ENCODE assay signal across 24 cellular contexts in the genomic region with DNA sequence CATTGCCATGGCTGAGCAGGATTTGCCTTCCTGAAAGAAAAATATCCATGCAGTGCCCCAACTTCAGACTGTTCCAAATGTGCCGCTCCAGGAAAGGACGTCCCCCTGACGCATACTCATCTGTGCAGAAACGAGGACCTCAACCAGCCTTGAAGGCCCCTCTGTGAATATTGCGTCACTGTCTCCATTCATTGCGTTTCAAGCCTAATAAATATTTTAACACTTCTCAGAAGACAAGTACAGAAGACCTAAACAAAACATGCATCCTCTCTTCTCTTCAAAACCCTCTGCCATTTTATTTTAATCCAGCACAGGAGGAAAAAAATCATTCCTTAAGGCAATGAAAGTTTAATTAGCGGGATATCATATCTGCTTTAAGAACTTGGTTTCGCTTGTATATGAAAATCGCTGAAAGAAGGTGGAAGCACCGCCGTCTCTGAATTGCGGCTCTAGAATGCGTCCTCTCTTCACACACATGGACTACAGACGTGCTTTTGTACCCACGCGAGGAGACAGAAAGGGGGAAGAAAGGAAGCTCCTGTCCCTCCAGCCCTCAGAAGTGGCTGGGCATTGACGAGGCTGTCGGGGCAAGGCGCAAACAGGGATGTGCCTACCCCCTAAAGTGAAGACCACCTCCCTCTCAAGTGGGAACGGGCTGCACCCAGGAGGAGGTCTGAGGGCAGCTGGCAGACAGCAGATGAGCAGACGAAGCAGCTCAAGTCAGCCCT. TPM values are rescaled to one million over a fixed set of nuclear protein-coding genes. Genes with fewer than 3 reads are reported as not detected.
DNase-seq lines count a peak whose midpoint lies in the region; ATAC-seq, FAIRE-seq and TF ChIP-seq lines count a peak whose summit lies in the region.
"Had no signal": no experiment of that assay in that cellular context is flagged by ENCODE, and none has a peak within 500 bp of the region (broad histone marks: within the 10 kb centered on the region; RNA-seq: fewer than 3 reads in every experiment).

No MANE protein-coding gene starts in this region.

- intact Hi-C loops in colonic mucosa (cut with DNase I) = no loop called here

- peak overlapping the region; percentile 33 for H3K4me3 Mint-ChIP-seq in activated T-cell treated with anti-CD3 and anti-CD28 coated beads, Interleukin-2, amount 50 U/mL, for 24 hours
- peak overlapping the region; percentile 34 to 84 (median 39) for H3K4me3 Mint-ChIP-seq in T-cell
- H3K4me3 Mint-ChIP-seq: brain, neural crest cell had no signal

- H2BK5ac ChIP-seq in trophoblast cell (ENCODE audit: low read depth, low read length, poor library complexity) = no peak overlapping the region

- H3K9me3 ChIP-seq in colonic mucosa = no peaks in the 10 kb centered on the region
- no peaks in the 10 kb centered on the region for H3K9me3 ChIP-seq in trophoblast cell (ENCODE audit: insufficient read depth, low read depth, low read length)
- H3K9me3 ChIP-seq: A549, BE2C, prostate gland, suprapubic skin had no signal

- H3K4me1 ChIP-seq in colonic mucosa = no peaks in the 10 kb centered on the region
- H3K4me1 ChIP-seq in trophoblast cell (ENCODE audit: control insufficient read depth in 1 of 2, insufficient read depth in 2 of 2, low read length in 2 of 2) = peaks cover 0 to 4% of the 10 kb centered on the region in 2 experiments
- H3K4me1 ChIP-seq: A549, BE2C had no signal

- H3K4me3 ChIP-seq in colonic mucosa (no peak overlapping the region), trophoblast cell (ENCODE audit: low read depth, low read length) (no peak overlapping the region)
- H3K4me3 ChIP-seq: A549, prostate gland, smooth muscle cell, suprapubic skin had no signal

- H3K18ac ChIP-seq in trophoblast cell (ENCODE audit: low read length) = no peak overlapping the region

- H3K79me1 ChIP-seq in trophoblast cell (ENCODE audit: low read length) = no peaks in the 10 kb centered on the region

- H3K36me3 Mint-ChIP-seq in activated T-cell treated with anti-CD3 and anti-CD28 coated beads, Interleukin-2, amount 50 U/mL, for 24 hours (ENCODE audit: low read depth) = peaks cover 96% of the 10 kb centered on the region
- H3K36me3 Mint-ChIP-seq in T-cell = peaks cover 41% of the 10 kb centered on the region
- H3K36me3 Mint-ChIP-seq: brain had no signal

- no peak overlapping the region for H4K12ac ChIP-seq in trophoblast cell (ENCODE audit: low read depth, low read length)

- peak overlapping the region; percentile 27 for H3K27ac ChIP-seq in colonic mucosa
- H3K27ac ChIP-seq in trophoblast cell (ENCODE audit: low read depth, low read length) = no peak overlapping the region
- H3K27ac ChIP-seq: A549, prostate gland, suprapubic skin had no signal

- H2BK120ac ChIP-seq in trophoblast cell (ENCODE audit: insufficient read depth, low read length, poor library complexity) = no peak overlapping the region

- no peak overlapping the region for H2AK5ac ChIP-seq in trophoblast cell (ENCODE audit: low read length)

- POLR2A ChIA-PET in T-cell (lab: Charles Lee) = interaction anchor here in 1 of 2 donors (0.6 kb wide), 1 partner anchor 760 kb away, joined by 3 read pairs; no protein-coding TSS in a partner anchor

- no peak for FAIRE-seq in GM12892 (lab: Jason Lieb, UNC)
- FAIRE-seq: A549, colon, D721Med, GM18507, RCC 7860 had no signal

- H3K27me3 Mint-ChIP-seq in activated T-cell treated with anti-CD3 and anti-CD28 coated beads, Interleukin-2, amount 50 U/mL, for 24 hours = no peaks in the 10 kb centered on the region
- no peaks in the 10 kb centered on the region for H3K27me3 Mint-ChIP-seq in T-cell

- ATAC-seq in T-cell (replicated peaks in 1 of 4) = peak in 1 of 4 experiments; percentile 8
- no peak for ATAC-seq in GM18502 (IDR thresholded peaks at IDR 0.05; ENCODE audit: poor library complexity, unreplicated experiment)
- no peak for ATAC-seq in GM19463 (IDR thresholded peaks at IDR 0.05; ENCODE audit: unreplicated experiment)
- ATAC-seq: A549, left ventricle myocardium superior had no signal

- no peaks in the 10 kb centered on the region for H3K9me3 Mint-ChIP-seq in activated T-cell treated with anti-CD3 and anti-CD28 coated beads, Interleukin-2, amount 50 U/mL, for 24 hours
- no peaks in the 10 kb centered on the region for H3K9me3 Mint-ChIP-seq in T-cell
- H3K9me3 Mint-ChIP-seq: brain, immature natural killer cell, neural crest cell had no signal

- H3K4me2 ChIP-seq in trophoblast cell (ENCODE audit: low read length) = no peak overlapping the region
- H3K4me2 ChIP-seq: A549, smooth muscle cell had no signal

- H3K9ac ChIP-seq in colonic mucosa (ENCODE audit: low read depth in 2 of 2, low read length in 2 of 2) (no peak overlapping the region), trophoblast cell (ENCODE audit: low read length) (peak overlapping the region; percentile 48)

- no peak overlapping the region for H4K8ac ChIP-seq in trophoblast cell (ENCODE audit: low read depth, low read length)

- H3K4ac ChIP-seq in trophoblast cell (ENCODE audit: low read depth, low read length) = no peak overlapping the region

- no peaks in the 10 kb centered on the region for H3K27me3 ChIP-seq in colonic mucosa
- no peaks in the 10 kb centered on the region for H3K27me3 ChIP-seq in trophoblast cell (ENCODE audit: insufficient read depth, low read length)
- H3K27me3 ChIP-seq: BE2C, suprapubic skin had no signal

- DNase-seq in activated T-cell treated with anti-CD3 and anti-CD28 coated beads, Interleukin-2, amount 50 U/mL, for 24 hours = no peak
- DNase-seq in activated T-cell treated with anti-CD3 and anti-CD28 coated beads for 4 hours (no peak), T-cell (peak in 10 of 34 experiments; percentile 11 to 47 (median 30)), colonic mucosa (no peak), trophoblast cell (no peak), GM12892 (ENCODE audit: insufficient read length) (no peak)
- DNase-seq: BE2C, immature natural killer cell, left ventricle myocardium superior, midbrain, NCI-H1417, NCI-H524 had no signal

- no peak overlapping the region for H2AFZ ChIP-seq in trophoblast cell (ENCODE audit: insufficient read depth, low read length, poor library complexity)

- CTCF ChIA-PET in T-cell (lab: Charles Lee) = interaction anchor here in 1 of 2 donors (0.7 kb wide), 1 partner anchor 37 kb away, joined by 7 read pairs; the partner anchor contains the start of gene RGS10

- H3K4me1 Mint-ChIP-seq in activated T-cell treated with anti-CD3 and anti-CD28 coated beads, Interleukin-2, amount 50 U/mL, for 24 hours (ENCODE audit: low read depth) = peaks cover 77% of the 10 kb centered on the region
- peaks cover 78 to 90% (median 81%) of the 10 kb centered on the region in 3 donors for H3K4me1 Mint-ChIP-seq in T-cell

- H2BK12ac ChIP-seq in trophoblast cell (ENCODE audit: low read length) = no peak overlapping the region

- H3K36me3 ChIP-seq in colonic mucosa (no peaks in the 10 kb centered on the region), trophoblast cell (ENCODE audit: control insufficient read depth in 1 of 2, insufficient read depth in 2 of 2, low read length in 2 of 2) (no peaks in the 10 kb centered on the region)
- H3K36me3 ChIP-seq: BE2C, prostate gland, suprapubic skin had no signal

- TF ChIP-seq POLR2A in GM12892 (IDR thresholded peaks at IDR 0.05; ENCODE audit: low read depth, low read length) = no peak

- H3K27ac Mint-ChIP-seq in activated T-cell treated with anti-CD3 and anti-CD28 coated beads, Interleukin-2, amount 50 U/mL, for 24 hours = peak overlapping the region; percentile 99
- peak overlapping the region; percentile 99 to 100 for H3K27ac Mint-ChIP-seq in T-cell

- no peak overlapping the region for H3K14ac ChIP-seq in trophoblast cell (ENCODE audit: low read length)

- no peaks in the 10 kb centered on the region for H3K79me2 ChIP-seq in trophoblast cell (ENCODE audit: control insufficient read depth, insufficient read depth, low read length, poor library complexity)

- WGBS in trophoblast cell (ENCODE audit: extremely low coverage, insufficient coverage, insufficient read length) = no CpG with 5 or more reads among the region's 21 CpGs

- no peak overlapping the region for H4K91ac ChIP-seq in trophoblast cell (ENCODE audit: low read depth, low read length)

- no peak overlapping the region for H3K23ac ChIP-seq in trophoblast cell (ENCODE audit: low read length)

- no peak for TF ChIP-seq CTCF in colonic mucosa (IDR thresholded peaks at IDR 0.05)

RNA-seq across cellular contexts. Expression of gene RGS10, which starts 36.8 kb away (rescaled TPM):
- total RNA-seq in T-cell (100 to 1,000 TPM in 4 of 5 donors, 10 to 100 TPM in 1; 77.1 to 163 (median 155) TPM), colonic mucosa (10 to 100 TPM; 17.8 to 23.6 TPM)
- polyA plus RNA-seq in trophoblast cell (2013) = 10.5 and 10.7 TPM in 2 replicates
- polyA plus RNA-seq in GM12892 (2012; ENCODE audit: missing spikeins) = 313 TPM
